ENCODE assay signal across 1 cellular context in genomic region chr4:149493492-149493891, GRCh38.
TF ChIP-seq lines count a peak whose summit lies in the region.

No MANE protein-coding gene starts in this region.

TF ChIP-seq in liver, 16 proteins besides CTCF, POLR2A, EP300 and RAD21 (continued from another document):
- TF ChIP-seq, protein P1, sequence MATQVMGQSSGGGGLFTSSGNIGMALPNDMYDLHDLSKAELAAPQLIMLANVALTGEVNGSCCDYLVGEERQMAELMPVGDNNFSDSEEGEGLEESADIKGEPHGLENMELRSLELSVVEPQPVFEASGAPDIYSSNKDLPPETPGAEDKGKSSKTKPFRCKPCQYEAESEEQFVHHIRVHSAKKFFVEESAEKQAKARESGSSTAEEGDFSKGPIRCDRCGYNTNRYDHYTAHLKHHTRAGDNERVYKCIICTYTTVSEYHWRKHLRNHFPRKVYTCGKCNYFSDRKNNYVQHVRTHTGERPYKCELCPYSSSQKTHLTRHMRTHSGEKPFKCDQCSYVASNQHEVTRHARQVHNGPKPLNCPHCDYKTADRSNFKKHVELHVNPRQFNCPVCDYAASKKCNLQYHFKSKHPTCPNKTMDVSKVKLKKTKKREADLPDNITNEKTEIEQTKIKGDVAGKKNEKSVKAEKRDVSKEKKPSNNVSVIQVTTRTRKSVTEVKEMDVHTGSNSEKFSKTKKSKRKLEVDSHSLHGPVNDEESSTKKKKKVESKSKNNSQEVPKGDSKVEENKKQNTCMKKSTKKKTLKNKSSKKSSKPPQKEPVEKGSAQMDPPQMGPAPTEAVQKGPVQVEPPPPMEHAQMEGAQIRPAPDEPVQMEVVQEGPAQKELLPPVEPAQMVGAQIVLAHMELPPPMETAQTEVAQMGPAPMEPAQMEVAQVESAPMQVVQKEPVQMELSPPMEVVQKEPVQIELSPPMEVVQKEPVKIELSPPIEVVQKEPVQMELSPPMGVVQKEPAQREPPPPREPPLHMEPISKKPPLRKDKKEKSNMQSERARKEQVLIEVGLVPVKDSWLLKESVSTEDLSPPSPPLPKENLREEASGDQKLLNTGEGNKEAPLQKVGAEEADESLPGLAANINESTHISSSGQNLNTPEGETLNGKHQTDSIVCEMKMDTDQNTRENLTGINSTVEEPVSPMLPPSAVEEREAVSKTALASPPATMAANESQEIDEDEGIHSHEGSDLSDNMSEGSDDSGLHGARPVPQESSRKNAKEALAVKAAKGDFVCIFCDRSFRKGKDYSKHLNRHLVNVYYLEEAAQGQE (IDR thresholded peaks at IDR 0.05), result peak; percentile 53
- TF ChIP-seq YY1 (IDR thresholded peaks at IDR 0.05) (peak; percentile 63), SP1 (IDR thresholded peaks at IDR 0.05) (peak; percentile 91), RXRA (IDR thresholded peaks at IDR 0.05) (peak; percentile 83 to 92), NR2F2 (IDR thresholded peaks at IDR 0.05) (peak; percentile 17), JUND (IDR thresholded peaks at IDR 0.05) (peak; percentile 93 to 96), HNF4A (conservative IDR thresholded peaks at IDR 0.05) (peak; percentile 90 to 92), EGR1 (IDR thresholded peaks at IDR 0.05; ENCODE audit: low read depth in 2 of 2) (no peak)
- TF ChIP-seq, protein P2, sequence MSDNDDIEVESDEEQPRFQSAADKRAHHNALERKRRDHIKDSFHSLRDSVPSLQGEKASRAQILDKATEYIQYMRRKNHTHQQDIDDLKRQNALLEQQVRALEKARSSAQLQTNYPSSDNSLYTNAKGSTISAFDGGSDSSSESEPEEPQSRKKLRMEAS (IDR thresholded peaks at IDR 0.05), result peak; percentile 13
- TF ChIP-seq, protein P3, sequence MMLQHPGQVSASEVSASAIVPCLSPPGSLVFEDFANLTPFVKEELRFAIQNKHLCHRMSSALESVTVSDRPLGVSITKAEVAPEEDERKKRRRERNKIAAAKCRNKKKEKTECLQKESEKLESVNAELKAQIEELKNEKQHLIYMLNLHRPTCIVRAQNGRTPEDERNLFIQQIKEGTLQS (IDR thresholded peaks at IDR 0.05), result peak; percentile 74
TF ChIP-seq in liver: peak in this region for 11.
